In the genomic region with DNA sequence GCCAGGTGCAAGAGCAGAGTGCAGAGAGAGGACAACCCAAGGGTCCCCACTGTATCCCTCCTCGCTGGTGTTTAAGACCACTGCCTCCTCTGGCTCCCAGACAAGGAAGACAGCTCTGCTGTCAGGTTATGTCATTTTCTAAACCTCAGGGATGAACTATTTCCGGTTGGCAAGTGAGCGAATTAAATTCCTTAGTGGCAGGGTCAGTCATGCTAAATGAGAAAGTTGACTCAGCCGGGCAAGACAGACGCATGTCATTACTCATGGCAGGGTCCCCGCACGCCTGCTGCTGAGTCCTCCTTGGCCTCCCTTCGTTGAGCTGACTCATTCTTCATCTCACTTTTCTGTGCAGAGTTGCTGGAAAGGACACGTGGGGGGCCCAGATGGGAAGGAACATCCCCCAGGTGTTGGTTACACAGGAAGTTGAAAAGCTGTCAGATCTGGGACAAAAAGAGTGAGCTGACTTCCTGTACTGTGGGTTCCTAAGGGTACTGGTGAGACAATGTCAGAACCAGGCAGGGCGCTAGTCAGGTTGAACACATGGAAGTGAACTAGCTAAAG, we compare ENCODE assay signal across 1 cellular context.
TF ChIP-seq lines count a peak whose summit lies in the region.

No MANE protein-coding gene starts in this region.

TF ChIP-seq in A549, 52 proteins besides CTCF, POLR2A, EP300 and RAD21 (continued from another document):
- no peak for TF ChIP-seq PBX3 (IDR thresholded peaks at IDR 0.05)
- no peak for TF ChIP-seq FOXS1 (CRISPR knock-in tag; IDR thresholded peaks at IDR 0.05)
- no peak for TF ChIP-seq CHD2 (IDR thresholded peaks at IDR 0.05; ENCODE audit: low read length, partially characterized antibody)
- no peak for TF ChIP-seq RARB (CRISPR knock-in tag; IDR thresholded peaks at IDR 0.05)
- peak; percentile 68 for TF ChIP-seq JUNB (IDR thresholded peaks at IDR 0.05)
- no peak for TF ChIP-seq ZFP36 (IDR thresholded peaks at IDR 0.05; ENCODE audit: borderline replicate concordance, partially characterized antibody)
- TF ChIP-seq, protein P1, sequence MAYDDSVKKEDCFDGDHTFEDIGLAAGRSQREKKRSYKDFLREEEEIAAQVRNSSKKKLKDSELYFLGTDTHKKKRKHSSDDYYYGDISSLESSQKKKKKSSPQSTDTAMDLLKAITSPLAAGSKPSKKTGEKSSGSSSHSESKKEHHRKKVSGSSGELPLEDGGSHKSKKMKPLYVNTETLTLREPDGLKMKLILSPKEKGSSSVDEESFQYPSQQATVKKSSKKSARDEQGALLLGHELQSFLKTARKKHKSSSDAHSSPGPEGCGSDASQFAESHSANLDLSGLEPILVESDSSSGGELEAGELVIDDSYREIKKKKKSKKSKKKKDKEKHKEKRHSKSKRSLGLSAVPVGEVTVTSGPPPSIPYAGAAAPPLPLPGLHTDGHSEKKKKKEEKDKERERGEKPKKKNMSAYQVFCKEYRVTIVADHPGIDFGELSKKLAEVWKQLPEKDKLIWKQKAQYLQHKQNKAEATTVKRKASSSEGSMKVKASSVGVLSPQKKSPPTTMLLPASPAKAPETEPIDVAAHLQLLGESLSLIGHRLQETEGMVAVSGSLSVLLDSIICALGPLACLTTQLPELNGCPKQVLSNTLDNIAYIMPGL (CRISPR knock-in tag; IDR thresholded peaks at IDR 0.05; ENCODE audit: borderline replicate concordance) = no peak
- peak; percentile 70; the same call in 1 of the 2 replicates for TF ChIP-seq USF2 (IDR thresholded peaks at IDR 0.05)
- TF ChIP-seq JUN (IDR thresholded peaks at IDR 0.05) = no peak
